ENCODE assay signal across 27 cellular contexts in the genomic region with DNA sequence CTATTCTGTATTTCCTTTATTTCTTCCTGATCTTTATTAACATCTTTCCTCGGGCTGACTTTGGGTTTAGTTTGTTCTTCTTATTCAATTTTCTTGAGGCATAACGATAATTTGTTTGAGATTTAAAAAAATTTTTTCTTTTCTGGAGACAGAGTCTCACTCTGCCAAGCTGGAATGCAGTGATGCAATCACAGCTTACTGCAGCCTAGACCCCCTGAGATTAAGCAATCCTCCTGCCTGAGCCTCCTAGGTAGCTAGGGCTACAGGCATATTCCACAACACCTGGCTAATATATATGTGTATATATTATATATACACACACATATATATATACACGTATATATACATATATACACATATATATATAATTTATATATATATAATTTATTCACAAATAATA.
DNase-seq lines count a peak whose midpoint lies in the region; ATAC-seq, FAIRE-seq and TF ChIP-seq lines count a peak whose summit lies in the region.
"Had no signal": no experiment of that assay in that cellular context is flagged by ENCODE, and none has a peak within 500 bp of the region (broad histone marks: within the 10 kb centered on the region; RNA-seq: fewer than 3 reads in every experiment).

No MANE protein-coding gene starts in this region.

- H3K79me1 ChIP-seq in mesendoderm (ENCODE audit: low read length) = no peaks in the 10 kb centered on the region

- in situ Hi-C loops in HepG2 (cut with HindIII; ENCODE audit: extremely low pct_ligation_motif_present, low pct_unique_long_range_greater_than_20kb) = no loop called here

- H3K79me2 ChIP-seq in HepG2 (ENCODE audit: insufficient read depth, low read length) (no peaks in the 10 kb centered on the region), astrocyte (ENCODE audit: insufficient read depth, low read length) (no peaks in the 10 kb centered on the region), mesendoderm (ENCODE audit: control insufficient read depth, insufficient read depth, low read length) (no peaks in the 10 kb centered on the region), OCI-LY7 (ENCODE audit: insufficient read depth, low read depth, low read length) (no peaks in the 10 kb centered on the region)

- no peak overlapping the region for H3K18ac ChIP-seq in mesendoderm (ENCODE audit: low read length)

- H2BK120ac ChIP-seq in mesendoderm (ENCODE audit: low read depth, low read length) = no peak overlapping the region

- H3K9ac ChIP-seq in HepG2 (ENCODE audit: insufficient read depth, low read depth, low read length) (no peak overlapping the region), astrocyte (ENCODE audit: low read length) (no peak overlapping the region), mesendoderm (ENCODE audit: low read length) (no peak overlapping the region)
- H3K9ac ChIP-seq: BLaER1 treated with 17β-estradiol and CSF1 and Interleukin-3, amounts not matched to agents 10 nM and 100 nM had no signal

- H3K4me1 ChIP-seq in HepG2 (ENCODE audit: insufficient read depth, low read length) = no peaks in the 10 kb centered on the region
- no peaks in the 10 kb centered on the region for H3K4me1 ChIP-seq in right lobe of liver
- H3K4me1 ChIP-seq in astrocyte (ENCODE audit: insufficient read depth, low read length) = no peaks in the 10 kb centered on the region
- H3K4me1 ChIP-seq in mesendoderm (ENCODE audit: control insufficient read depth, low read depth, low read length) = no peaks in the 10 kb centered on the region
- no peaks in the 10 kb centered on the region for H3K4me1 ChIP-seq in OCI-LY7 (ENCODE audit: insufficient read depth, low read length, poor library complexity, severe bottlenecking)
- H3K4me1 ChIP-seq: A549; BE2C; BLaER1 treated with 17β-estradiol and CSF1 and Interleukin-3, amounts not matched to agents 10 nM and 100 nM; HAP-1 had no signal

- no peak overlapping the region for H3K4ac ChIP-seq in mesendoderm (ENCODE audit: low read depth, low read length)

- H4K20me1 ChIP-seq in HepG2 (ENCODE audit: insufficient read depth, low read length) = no peaks in the 10 kb centered on the region
- H4K20me1 ChIP-seq in astrocyte (ENCODE audit: insufficient read depth, low read length) = no peaks in the 10 kb centered on the region
- H4K20me1 ChIP-seq in OCI-LY7 (ENCODE audit: insufficient read depth, low read length) = no peaks in the 10 kb centered on the region
- H4K20me1 ChIP-seq: BLaER1 treated with 17β-estradiol and CSF1 and Interleukin-3, amounts not matched to agents 10 nM and 100 nM had no signal

- no peak overlapping the region for H2AK5ac ChIP-seq in mesendoderm (ENCODE audit: low read length)

- H3K56ac ChIP-seq in mesendoderm (ENCODE audit: low read length) = no peak overlapping the region

- no peak overlapping the region for H3K4me3 Mint-ChIP-seq in astrocyte (ENCODE audit: unreplicated experiment)
- H3K4me3 Mint-ChIP-seq: CD14-positive monocyte; CD4-positive, alpha-beta T cell; CD8-positive, alpha-beta memory T cell; HFFc6 had no signal

- no peak overlapping the region for H2BK15ac ChIP-seq in mesendoderm (replicated peaks; ENCODE audit: low read depth)

- no peak overlapping the region for H3K4me3 ChIP-seq in HepG2 (replicated peaks in 1 of 3; ENCODE audit: insufficient read depth in 1 of 3, low read depth in 2 of 3, low read length in 3 of 3)
- H3K4me3 ChIP-seq in right lobe of liver = no peak overlapping the region
- no peak overlapping the region for H3K4me3 ChIP-seq in astrocyte (ENCODE audit: insufficient read depth, low read depth, low read length)
- no peak overlapping the region for H3K4me3 ChIP-seq in mesendoderm (ENCODE audit: low read length)
- H3K4me3 ChIP-seq in OCI-LY7 (ENCODE audit: low read depth, low read length, poor library complexity, severe bottlenecking) = no peak overlapping the region
- H3K4me3 ChIP-seq: A549; BLaER1 treated with 17β-estradiol and CSF1 and Interleukin-3, amounts not matched to agents 10 nM and 100 nM; HAP-1 had no signal

- BruUV-seq in HepG2 (replicated peaks; lab: Mats Ljungman, UMichigan) = no TSS peak
- no TSS peak for BruUV-seq in OCI-LY7 (replicated peaks; lab: Mats Ljungman, UMichigan)

- no peak for TF ChIP-seq CTCF in HepG2 (CRISPR knock-in tag; IDR thresholded peaks at IDR 0.05)
- TF ChIP-seq CTCF in right lobe of liver (IDR thresholded peaks at IDR 0.05) = no peak
- TF ChIP-seq CTCF in astrocyte (IDR thresholded peaks at IDR 0.05; ENCODE audit: insufficient read depth, low read depth, low read length) = no peak
- no peak for TF ChIP-seq CTCF in OCI-LY7 (conservative IDR thresholded peaks at IDR 0.05; ENCODE audit: low read length)

- no peaks in the 10 kb centered on the region for H3K36me3 Mint-ChIP-seq in astrocyte (ENCODE audit: low read depth, unreplicated experiment)
- H3K36me3 Mint-ChIP-seq: CD14-positive monocyte; CD8-positive, alpha-beta memory T cell had no signal

- H2AFZ ChIP-seq in HepG2 (ENCODE audit: low read length) (no peak overlapping the region), astrocyte (ENCODE audit: low read depth, low read length) (no peak overlapping the region), OCI-LY7 (ENCODE audit: low read length) (no peak overlapping the region)

- TF ChIP-seq POLR2A in HepG2 (IDR thresholded peaks at IDR 0.05; ENCODE audit: insufficient read depth in 1 of 2, low read depth in 2 of 2, low read length in 2 of 2) (no peak), right lobe of liver (IDR thresholded peaks at IDR 0.05) (no peak)

- POLR2A ChIA-PET in HepG2 (lab: Yijun Ruan, JAX) = no interaction called here
- POLR2A ChIA-PET in OCI-LY7 (lab: Charles Lee) = no interaction called here

- no peak overlapping the region for H3K27ac ChIP-seq in HepG2 (ENCODE audit: extremely low read length, insufficient read depth, low read length)
- no peak overlapping the region for H3K27ac ChIP-seq in right lobe of liver
- no peak overlapping the region for H3K27ac ChIP-seq in astrocyte (ENCODE audit: low read depth, low read length)
- H3K27ac ChIP-seq in mesendoderm (ENCODE audit: low read depth, low read length) = no peak overlapping the region
- H3K27ac ChIP-seq in OCI-LY7 (ENCODE audit: low read depth, low read length, poor library complexity, severe bottlenecking) = no peak overlapping the region
- H3K27ac ChIP-seq: A549; BLaER1 treated with 17β-estradiol and CSF1 and Interleukin-3, amounts not matched to agents 10 nM and 100 nM had no signal

- no peak overlapping the region for H3K23ac ChIP-seq in mesendoderm (ENCODE audit: low read length)

- no peaks in the 10 kb centered on the region for H3K27me3 Mint-ChIP-seq in astrocyte (ENCODE audit: low read depth, unreplicated experiment)
- H3K27me3 Mint-ChIP-seq: CD4-positive, alpha-beta T cell; CD8-positive, alpha-beta memory T cell had no signal

- H4K5ac ChIP-seq in mesendoderm (ENCODE audit: low read length) = no peak overlapping the region

- CTCF ChIA-PET in HepG2 (lab: Yijun Ruan, JAX; ENCODE audit: low intra/inter-chr PET ratio, low total read pairs) = no interaction called here
- CTCF ChIA-PET in OCI-LY7 (lab: Charles Lee; ENCODE audit: unreplicated experiment) = no interaction called here

- no peaks in the 10 kb centered on the region for H3K9me2 ChIP-seq in OCI-LY7 (ENCODE audit: insufficient read depth, low read length)

- H3K27ac Mint-ChIP-seq in astrocyte (ENCODE audit: unreplicated experiment) = peak overlapping the region; percentile 88
- H3K27ac Mint-ChIP-seq: CD14-positive monocyte; CD4-positive, alpha-beta T cell; CD8-positive, alpha-beta memory T cell; HFFc6 had no signal

- H3K9me3 ChIP-seq in HepG2 (ENCODE audit: low read length) (peaks cover 50% of the 10 kb centered on the region), right lobe of liver (no peaks in the 10 kb centered on the region), astrocyte (ENCODE audit: insufficient read depth, low read depth, low read length) (no peaks in the 10 kb centered on the region), OCI-LY7 (ENCODE audit: low read length) (no peaks in the 10 kb centered on the region)
- H3K9me3 ChIP-seq: A549, BE2C, HAP-1 had no signal

- H3K36me3 ChIP-seq in HepG2 (replicated peaks in 1 of 2; ENCODE audit: control insufficient read depth in 1 of 2, insufficient read depth in 2 of 2, low read length in 2 of 2) (no peaks in the 10 kb centered on the region), right lobe of liver (no peaks in the 10 kb centered on the region), astrocyte (ENCODE audit: insufficient read depth, low read length) (no peaks in the 10 kb centered on the region), mesendoderm (ENCODE audit: control insufficient read depth, insufficient read depth, low read length) (no peaks in the 10 kb centered on the region), OCI-LY7 (ENCODE audit: insufficient read depth, low read length) (no peaks in the 10 kb centered on the region)
- H3K36me3 ChIP-seq: BE2C; BLaER1 treated with 17β-estradiol and CSF1 and Interleukin-3, amounts not matched to agents 10 nM and 100 nM; HAP-1 had no signal

- ATAC-seq in HepG2 (no peak), right lobe of liver (no peak), HG03175 (IDR thresholded peaks at IDR 0.05; ENCODE audit: unreplicated experiment) (no peak), HG02678 (IDR thresholded peaks at IDR 0.05; ENCODE audit: unreplicated experiment) (no peak)
- ATAC-seq: A549 had no signal

- H3K4me1 Mint-ChIP-seq in astrocyte (ENCODE audit: low read depth, unreplicated experiment) = peaks cover 2% of the 10 kb centered on the region
- H3K4me1 Mint-ChIP-seq: CD14-positive monocyte; CD8-positive, alpha-beta memory T cell had no signal

- H2BK5ac ChIP-seq in mesendoderm (ENCODE audit: low read length) = no peak overlapping the region

- no peak overlapping the region for H4K8ac ChIP-seq in mesendoderm (ENCODE audit: low read depth, low read length)

- under 1% methylated on average over 3 of the region's 3 CpGs for WGBS in HepG2 (ENCODE audit: low lambda C conversion rate)
- WGBS in right lobe of liver (ENCODE audit: insufficient coverage, low coverage, low lambda C conversion rate, missing lambda C conversion rate) = 34% methylated on average over 3 of the region's 3 CpGs
- WGBS in mesendoderm (ENCODE audit: extremely low coverage, insufficient coverage, low lambda C conversion rate) = no CpG with 5 or more reads among the region's 3 CpGs

- H3K27me3 ChIP-seq in HepG2 (ENCODE audit: control insufficient read depth in 1 of 2, insufficient read depth in 2 of 2, low read length in 2 of 2) (no peaks in the 10 kb centered on the region), right lobe of liver (no peaks in the 10 kb centered on the region), astrocyte (ENCODE audit: insufficient read depth, low read length) (no peaks in the 10 kb centered on the region), mesendoderm (ENCODE audit: insufficient read depth, low read length, poor library complexity) (no peaks in the 10 kb centered on the region)
- H3K27me3 ChIP-seq: BE2C; BLaER1 treated with 17β-estradiol and CSF1 and Interleukin-3, amounts not matched to agents 10 nM and 100 nM had no signal

- no peak for TF ChIP-seq RAD21 in HepG2 (CRISPR knock-in tag; IDR thresholded peaks at IDR 0.05)

- FAIRE-seq in HepG2 (lab: Jason Lieb, UNC) (no peak), astrocyte (lab: Jason Lieb, UNC) (no peak)
- FAIRE-seq: A549, D721Med, GM12891, GM18507, H54 had no signal

- intact Hi-C loops in HepG2 (cut with micrococcal nuclease; ENCODE audit: unreplicated experiment) = no loop called here
- intact Hi-C loops in right lobe of liver (cut with DNase I) = no loop called here
- intact Hi-C loops in OCI-LY7 (cut with micrococcal nuclease; ENCODE audit: unreplicated experiment) = no loop called here

- TF ChIP-seq EP300 in HepG2 (IDR thresholded peaks at IDR 0.05; ENCODE audit: low read depth in 2 of 2, low read length in 2 of 2) (no peak), HepG2 (CRISPR knock-in tag; IDR thresholded peaks at IDR 0.05; ENCODE audit: borderline replicate concordance) (no peak)

- DNase-seq in HepG2 (ENCODE audit: low spot score) (no peak), right lobe of liver (no peak), HuH-7.5 (ENCODE audit: low spot score) (peak; percentile 7), astrocyte (ENCODE audit: low read depth) (no peak), mesendoderm (peak; percentile 65), OCI-LY7 (ENCODE audit: low spot score) (no peak)
- DNase-seq: 8988T; ACHN; AML-193; BE2C; CD4-positive, alpha-beta T cell; CD8-positive, alpha-beta memory T cell; DMS 273 treated with DMSO at 0.1 percent for 48 hours; DMS79; EL; GDM1; HFFc6 had no signal

- H3K4me2 ChIP-seq in HepG2 (ENCODE audit: low read depth, low read length) (no peak overlapping the region), astrocyte (ENCODE audit: low read length) (no peak overlapping the region), mesendoderm (ENCODE audit: low read length) (no peak overlapping the region), OCI-LY7 (ENCODE audit: low read length) (no peak overlapping the region)
- H3K4me2 ChIP-seq: A549; BLaER1 treated with 17β-estradiol and CSF1 and Interleukin-3, amounts not matched to agents 10 nM and 100 nM had no signal

- peaks cover 1% of the 10 kb centered on the region for H3K9me3 Mint-ChIP-seq in astrocyte (ENCODE audit: unreplicated experiment)

Comparison
In these comparisons a context has a peak if more than half of its experiments do, and no peak if none do; other contexts are left out.
1. DNase-seq: peak in HuH-7.5 (single experiment) and mesendoderm (single experiment); none in HepG2 (single experiment), right lobe of liver (0 of 3), astrocyte (single experiment) and OCI-LY7 (single experiment).